1 cellular context compared by ENCODE assay signal in genomic region chr17:8039611-8040168, GRCh38.
TF ChIP-seq lines count a peak whose summit lies in the region.

No MANE protein-coding gene starts in this region.

TF ChIP-seq in WTC11, 78 proteins besides CTCF, POLR2A, EP300 and RAD21 (continued from another document):
- no peak for TF ChIP-seq PRDM15 (CRISPR knock-in tag; IDR thresholded peaks at IDR 0.05)
- TF ChIP-seq ZNF671 (CRISPR knock-in tag; IDR thresholded peaks at IDR 0.05): no peak
- TF ChIP-seq, protein P1, sequence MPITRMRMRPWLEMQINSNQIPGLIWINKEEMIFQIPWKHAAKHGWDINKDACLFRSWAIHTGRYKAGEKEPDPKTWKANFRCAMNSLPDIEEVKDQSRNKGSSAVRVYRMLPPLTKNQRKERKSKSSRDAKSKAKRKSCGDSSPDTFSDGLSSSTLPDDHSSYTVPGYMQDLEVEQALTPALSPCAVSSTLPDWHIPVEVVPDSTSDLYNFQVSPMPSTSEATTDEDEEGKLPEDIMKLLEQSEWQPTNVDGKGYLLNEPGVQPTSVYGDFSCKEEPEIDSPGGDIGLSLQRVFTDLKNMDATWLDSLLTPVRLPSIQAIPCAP (CRISPR knock-in tag; IDR thresholded peaks at IDR 0.05): no peak
- TF ChIP-seq, protein P2, sequence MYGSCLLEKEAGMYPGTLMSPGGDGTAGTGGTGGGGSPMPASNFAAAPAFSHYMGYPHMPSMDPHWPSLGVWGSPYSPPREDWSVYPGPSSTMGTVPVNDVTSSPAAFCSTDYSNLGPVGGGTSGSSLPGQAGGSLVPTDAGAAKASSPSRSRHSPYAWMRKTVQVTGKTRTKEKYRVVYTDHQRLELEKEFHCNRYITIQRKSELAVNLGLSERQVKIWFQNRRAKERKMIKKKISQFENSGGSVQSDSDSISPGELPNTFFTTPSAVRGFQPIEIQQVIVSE (CRISPR knock-in tag; IDR thresholded peaks at IDR 0.05; ENCODE audit: borderline replicate concordance): no peak
- no peak for TF ChIP-seq TEAD4 (CRISPR knock-in tag; IDR thresholded peaks at IDR 0.05)
- no peak for TF ChIP-seq RORB (CRISPR knock-in tag; IDR thresholded peaks at IDR 0.05)
- no peak for TF ChIP-seq FOXP4 (CRISPR knock-in tag; IDR thresholded peaks at IDR 0.05)
- no peak for TF ChIP-seq FOXK1 (CRISPR knock-in tag; IDR thresholded peaks at IDR 0.05)
- no peak for TF ChIP-seq ELF4 (CRISPR knock-in tag; IDR thresholded peaks at IDR 0.05; ENCODE audit: low read depth)
- TF ChIP-seq NFATC4 (CRISPR knock-in tag; IDR thresholded peaks at IDR 0.05): no peak
- TF ChIP-seq, protein P3, sequence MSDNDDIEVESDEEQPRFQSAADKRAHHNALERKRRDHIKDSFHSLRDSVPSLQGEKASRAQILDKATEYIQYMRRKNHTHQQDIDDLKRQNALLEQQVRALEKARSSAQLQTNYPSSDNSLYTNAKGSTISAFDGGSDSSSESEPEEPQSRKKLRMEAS (CRISPR knock-in tag; IDR thresholded peaks at IDR 0.05): no peak
- no peak for TF ChIP-seq CREB1 (CRISPR knock-in tag; IDR thresholded peaks at IDR 0.05)
- TF ChIP-seq ZSCAN18 (CRISPR knock-in tag; IDR thresholded peaks at IDR 0.05): no peak
- no peak for TF ChIP-seq ZNF317 (CRISPR knock-in tag; IDR thresholded peaks at IDR 0.05; ENCODE audit: borderline replicate concordance, low read depth)
- TF ChIP-seq ZNF263 (CRISPR knock-in tag; IDR thresholded peaks at IDR 0.05; ENCODE audit: low read depth): no peak
TF ChIP-seq in WTC11: peak in this region for 0.
